In genomic region chr19:13909430-13909829, GRCh38 we compare ENCODE assay signal across 25 cellular contexts. TPM values are rescaled to one million over a fixed set of nuclear protein-coding genes. Genes with fewer than 3 reads are reported as not detected.
"Had no signal": no experiment of that assay in that cellular context is flagged by ENCODE, and none has a peak within 500 bp of the region (broad histone marks: within the 10 kb centered on the region; RNA-seq: fewer than 3 reads in every experiment).

No MANE protein-coding gene starts in this region.

- H3K9me3 ChIP-seq: sigmoid colon, suprapubic skin, thyroid gland, upper lobe of left lung, uterus had no signal

- H3K4me1 ChIP-seq: foreskin keratinocyte had no signal

- ATAC-seq: foreskin keratinocyte; left ventricle myocardium superior; naive thymus-derived CD4-positive, alpha-beta T cell had no signal

- FAIRE-seq: endothelial cell of umbilical vein, keratinocyte had no signal

- H3K27ac ChIP-seq: coronary artery, foreskin keratinocyte, sigmoid colon, skin epidermis, suprapubic skin, thyroid gland, upper lobe of left lung, uterus had no signal

- H3K27me3 ChIP-seq: foreskin keratinocyte, sigmoid colon, suprapubic skin, thyroid gland, upper lobe of left lung, uterus had no signal

- DNase-seq: effector CD4-positive, alpha-beta T cell; endodermal cell; erythroblast; foreskin keratinocyte; immature natural killer cell; left ventricle myocardium superior; mesendoderm; naive thymus-derived CD4-positive, alpha-beta T cell; nephron progenitor cell; posterior cingulate gyrus; sigmoid colon; stimulated activated CD4-positive, alpha-beta T cell treated with anti-CD3 and anti-CD28 coated beads, Interleukin-12 subunit alpha, Interleukin-12 subunit beta, amount 100 ng/mL, for 4 hours; stimulated activated naive CD4-positive, alpha-beta T cell treated with Interleukin-2 at 50 U/mL for 16 hours; thyroid gland; upper lobe of left lung; uterus had no signal

- H3K4me3 ChIP-seq: coronary artery, sigmoid colon, skin epidermis, suprapubic skin, thyroid gland, upper lobe of left lung, uterus had no signal

- H3K36me3 ChIP-seq: uterus had no signal

RNA-seq across cellular contexts. Expression of gene PODNL1, which starts 28.8 kb away (rescaled TPM):
- total RNA-seq: dermis microvascular lymphatic vessel endothelial cell, endothelial cell of umbilical vein, lung microvascular endothelial cell, sigmoid colon had no signal
- polyA plus RNA-seq: immature natural killer cell had no signal

RNA-seq across cellular contexts. Expression of gene NANOS3, which starts 32.5 kb away (rescaled TPM):
- total RNA-seq: dermis microvascular lymphatic vessel endothelial cell, osteoblast, pulmonary artery endothelial cell, sigmoid colon, suprapubic skin, thyroid gland had no signal
- polyA plus RNA-seq: immature natural killer cell; naive thymus-derived CD4-positive, alpha-beta T cell had no signal
